Comparison of ENCODE assay signal across 22 cellular contexts in the genomic region with DNA sequence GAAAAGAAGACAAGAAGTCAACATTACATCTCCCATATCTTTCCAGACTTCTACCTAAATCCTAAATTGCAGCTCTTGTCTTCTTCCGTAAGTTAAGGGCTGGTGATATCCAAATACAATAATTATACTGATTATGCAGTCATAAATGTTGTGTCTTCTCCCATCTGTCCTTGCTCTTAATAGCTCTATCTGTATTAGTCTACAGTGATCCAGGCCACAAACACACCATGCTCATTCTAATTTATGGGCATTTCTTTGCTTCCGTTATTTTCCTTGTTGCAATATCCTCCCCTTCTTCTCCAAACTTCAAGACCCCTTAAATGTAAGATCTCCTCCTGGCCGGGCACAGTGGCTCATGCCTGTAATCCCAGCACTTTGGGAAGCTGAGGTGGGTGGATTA. TPM values are rescaled to one million over a fixed set of nuclear protein-coding genes. Genes with fewer than 3 reads are reported as not detected.
DNase-seq lines count a peak whose midpoint lies in the region; ATAC-seq and TF ChIP-seq lines count a peak whose summit lies in the region.
"Had no signal": no experiment of that assay in that cellular context is flagged by ENCODE, and none has a peak within 500 bp of the region (broad histone marks: within the 10 kb centered on the region; RNA-seq: fewer than 3 reads in every experiment).

No MANE protein-coding gene starts in this region.

- H3K9me3 Mint-ChIP-seq in activated naive CD8-positive, alpha-beta T cell treated with anti-CD3 and anti-CD28 coated beads, Interleukin-2, amount 10 ng/mL, durations not matched to agents 7 days and 5 days: no peaks in the 10 kb centered on the region
- no peaks in the 10 kb centered on the region for H3K9me3 Mint-ChIP-seq in activated naive CD8-positive, alpha-beta T cell treated with anti-CD3 and anti-CD28 coated beads for 36 hours
- H3K9me3 Mint-ChIP-seq in HFFc6: no peaks in the 10 kb centered on the region
- H3K9me3 Mint-ChIP-seq in activated T-helper 17 cell treated with anti-CD3 and anti-CD28 coated beads, Interleukin-2, amount 50 U/mL, for 72 hours: no peaks in the 10 kb centered on the region
- H3K9me3 Mint-ChIP-seq: CD14-positive monocyte; CD4-positive, alpha-beta T cell; CD8-positive, alpha-beta memory T cell had no signal

- H3K4me3 Mint-ChIP-seq in activated naive CD8-positive, alpha-beta T cell treated with anti-CD3 and anti-CD28 coated beads, Interleukin-2, amount 10 ng/mL, durations not matched to agents 7 days and 5 days: no peak overlapping the region
- no peak overlapping the region for H3K4me3 Mint-ChIP-seq in activated naive CD8-positive, alpha-beta T cell treated with anti-CD3 and anti-CD28 coated beads for 36 hours
- H3K4me3 Mint-ChIP-seq in HFFc6: no peak overlapping the region
- H3K4me3 Mint-ChIP-seq in activated T-helper 17 cell treated with anti-CD3 and anti-CD28 coated beads, Interleukin-2, amount 50 U/mL, for 72 hours: no peak overlapping the region
- H3K4me3 Mint-ChIP-seq: CD14-positive monocyte; CD4-positive, alpha-beta T cell; CD8-positive, alpha-beta memory T cell had no signal

- no peak for DNase-seq in activated naive CD8-positive, alpha-beta T cell treated with anti-CD3 and anti-CD28 coated beads, Interleukin-2, amount 10 ng/mL, durations not matched to agents 7 days and 5 days
- DNase-seq in activated naive CD8-positive, alpha-beta T cell treated with anti-CD3 and anti-CD28 coated beads for 36 hours: no peak
- DNase-seq in HFFc6 (no peak), dedifferentiated amniotic fluid mesenchymal stem cell (ENCODE audit: extremely low spot score) (no peak)
- DNase-seq in stimulated activated CD4-positive, alpha-beta T cell treated with anti-CD3 and anti-CD28 coated beads, Interleukin-2, amount 100 ng/mL, for 48 hours: no peak
- DNase-seq: 8988T; ACHN; AML-193; BE2C; CD4-positive, alpha-beta T cell; CD8-positive, alpha-beta memory T cell; DMS 273 treated with DMSO at 0.1 percent for 48 hours; DMS79; EL; GDM1; GM23248; H7; HCEC 1CT had no signal

- H3K4me1 Mint-ChIP-seq in activated naive CD8-positive, alpha-beta T cell treated with anti-CD3 and anti-CD28 coated beads, Interleukin-2, amount 10 ng/mL, durations not matched to agents 7 days and 5 days: peaks cover 18% of the 10 kb centered on the region
- H3K4me1 Mint-ChIP-seq in activated naive CD8-positive, alpha-beta T cell treated with anti-CD3 and anti-CD28 coated beads for 36 hours: peaks cover 19% of the 10 kb centered on the region
- peaks cover 29% of the 10 kb centered on the region for H3K4me1 Mint-ChIP-seq in HFFc6 (ENCODE audit: low read depth)
- peaks cover 19% of the 10 kb centered on the region for H3K4me1 Mint-ChIP-seq in activated T-helper 17 cell treated with anti-CD3 and anti-CD28 coated beads, Interleukin-2, amount 50 U/mL, for 72 hours

- H3K27ac Mint-ChIP-seq in activated naive CD8-positive, alpha-beta T cell treated with anti-CD3 and anti-CD28 coated beads, Interleukin-2, amount 10 ng/mL, durations not matched to agents 7 days and 5 days: peak overlapping the region; percentile 65
- H3K27ac Mint-ChIP-seq in activated naive CD8-positive, alpha-beta T cell treated with anti-CD3 and anti-CD28 coated beads for 36 hours: no peak overlapping the region
- H3K27ac Mint-ChIP-seq in HFFc6: peak overlapping the region; percentile 13; the same call in 1 of the 2 replicates
- peak overlapping the region; percentile 35 for H3K27ac Mint-ChIP-seq in activated T-helper 17 cell treated with anti-CD3 and anti-CD28 coated beads, Interleukin-2, amount 50 U/mL, for 72 hours
- H3K27ac Mint-ChIP-seq: CD4-positive, alpha-beta T cell had no signal

- H3K36me3 Mint-ChIP-seq in activated naive CD8-positive, alpha-beta T cell treated with anti-CD3 and anti-CD28 coated beads, Interleukin-2, amount 10 ng/mL, durations not matched to agents 7 days and 5 days: peaks cover 4% of the 10 kb centered on the region
- H3K36me3 Mint-ChIP-seq in activated naive CD8-positive, alpha-beta T cell treated with anti-CD3 and anti-CD28 coated beads for 36 hours: peaks cover 8% of the 10 kb centered on the region
- peaks cover 4% of the 10 kb centered on the region; the same call in 1 of the 2 replicates for H3K36me3 Mint-ChIP-seq in HFFc6 (ENCODE audit: low read depth)
- H3K36me3 Mint-ChIP-seq in activated T-helper 17 cell treated with anti-CD3 and anti-CD28 coated beads, Interleukin-2, amount 50 U/mL, for 72 hours (ENCODE audit: low read depth): peaks cover 43% of the 10 kb centered on the region

- H3K27me3 Mint-ChIP-seq in activated naive CD8-positive, alpha-beta T cell treated with anti-CD3 and anti-CD28 coated beads, Interleukin-2, amount 10 ng/mL, durations not matched to agents 7 days and 5 days: no peaks in the 10 kb centered on the region
- no peaks in the 10 kb centered on the region for H3K27me3 Mint-ChIP-seq in activated naive CD8-positive, alpha-beta T cell treated with anti-CD3 and anti-CD28 coated beads for 36 hours
- H3K27me3 Mint-ChIP-seq in HFFc6 (ENCODE audit: insufficient read depth): peaks cover 1% of the 10 kb centered on the region
- H3K27me3 Mint-ChIP-seq in activated T-helper 17 cell treated with anti-CD3 and anti-CD28 coated beads, Interleukin-2, amount 50 U/mL, for 72 hours: no peaks in the 10 kb centered on the region
- H3K27me3 Mint-ChIP-seq: CD4-positive, alpha-beta T cell; CD8-positive, alpha-beta memory T cell had no signal

- no peak for ATAC-seq in activated naive CD8-positive, alpha-beta T cell treated with anti-CD3 and anti-CD28 coated beads, Interleukin-2, amount 10 ng/mL, durations not matched to agents 7 days and 5 days (ENCODE audit: low read depth)
- ATAC-seq in activated T-helper 17 cell treated with anti-CD3 and anti-CD28 coated beads, Interleukin-2, amount 50 U/mL, for 72 hours (replicated peaks): no peak
- ATAC-seq: A549, GM12878 had no signal

- TF ChIP-seq CTCF in HFFc6 (IDR thresholded peaks at IDR 0.05): no peak

- POLR2A ChIA-PET in activated naive CD8-positive, alpha-beta T cell treated with anti-CD3 and anti-CD28 coated beads, Interleukin-2, amount 10 ng/mL, durations not matched to agents 7 days and 5 days (lab: Charles Lee): interaction anchor here (1.3 kb wide), 1 partner anchor 58 kb away, joined by 6 read pairs; a partner anchor contains a TSS

RNA-seq across cellular contexts. Expression of a gene that starts 3.7 kb away (rescaled TPM):
- 10 to 100 TPM; 11.9 to 15.4 TPM for total RNA-seq in activated naive CD8-positive, alpha-beta T cell treated with anti-CD3 and anti-CD28 coated beads, Interleukin-2, amount 10 ng/mL, durations not matched to agents 7 days and 5 days
- 10 to 100 TPM; 19.4 to 20.9 TPM for total RNA-seq in activated naive CD8-positive, alpha-beta T cell treated with anti-CD3 and anti-CD28 coated beads for 36 hours
- total RNA-seq in HFFc6 (2021; fragmentation: NEBNext Ultra II Directional; extraction: Animal tissue kit (Norgen Biotek cat#: 25700)): 10 to 100 TPM in 5 of 6 experiments, 1 to 10 TPM in 1; 9.8 to 14.4 (median 12.3) TPM
- total RNA-seq in activated T-helper 17 cell treated with anti-CD3 and anti-CD28 coated beads, Interleukin-2, amount 50 U/mL, for 72 hours: 1 to 10 TPM; 4.0 to 7.1 TPM

RNA-seq across cellular contexts. Expression of a gene that starts 6.2 kb away (rescaled TPM):
- 10 to 100 TPM; 93.6 to 97.8 TPM for total RNA-seq in activated naive CD8-positive, alpha-beta T cell treated with anti-CD3 and anti-CD28 coated beads, Interleukin-2, amount 10 ng/mL, durations not matched to agents 7 days and 5 days
- 10 to 100 TPM; 54.4 to 58.9 TPM for total RNA-seq in activated naive CD8-positive, alpha-beta T cell treated with anti-CD3 and anti-CD28 coated beads for 36 hours
- total RNA-seq in HFFc6 (2021; fragmentation: NEBNext Ultra II Directional; extraction: Animal tissue kit (Norgen Biotek cat#: 25700)): 10 to 100 TPM; 32.4 to 41.1 (median 38.8) TPM
- 10 to 100 TPM; 62.8 to 69.8 TPM for total RNA-seq in activated T-helper 17 cell treated with anti-CD3 and anti-CD28 coated beads, Interleukin-2, amount 50 U/mL, for 72 hours

RNA-seq across cellular contexts. Expression of a gene that starts 12.6 kb away (rescaled TPM):
- 100 to 1,000 TPM; 179 to 196 TPM for total RNA-seq in activated naive CD8-positive, alpha-beta T cell treated with anti-CD3 and anti-CD28 coated beads, Interleukin-2, amount 10 ng/mL, durations not matched to agents 7 days and 5 days
- 100 to 1,000 TPM; 194 to 201 TPM for total RNA-seq in activated naive CD8-positive, alpha-beta T cell treated with anti-CD3 and anti-CD28 coated beads for 36 hours
- 100 to 1,000 TPM; 309 to 401 (median 372) TPM for total RNA-seq in HFFc6 (2021; fragmentation: NEBNext Ultra II Directional; extraction: Animal tissue kit (Norgen Biotek cat#: 25700))
- 100 to 1,000 TPM; 128 to 243 TPM for total RNA-seq in activated T-helper 17 cell treated with anti-CD3 and anti-CD28 coated beads, Interleukin-2, amount 50 U/mL, for 72 hours

RNA-seq across cellular contexts. Expression of a gene that starts 13.2 kb away (rescaled TPM):
- 10 to 100 TPM; 76.6 to 82.2 TPM for total RNA-seq in activated naive CD8-positive, alpha-beta T cell treated with anti-CD3 and anti-CD28 coated beads, Interleukin-2, amount 10 ng/mL, durations not matched to agents 7 days and 5 days
- total RNA-seq in activated naive CD8-positive, alpha-beta T cell treated with anti-CD3 and anti-CD28 coated beads for 36 hours: 10 to 100 TPM; 44.5 to 48.4 TPM
- 10 to 100 TPM; 70.6 to 76.7 (median 73.6) TPM for total RNA-seq in HFFc6 (2021; fragmentation: NEBNext Ultra II Directional; extraction: Animal tissue kit (Norgen Biotek cat#: 25700))
- 10 to 100 TPM; 73.2 to 85.0 TPM for total RNA-seq in activated T-helper 17 cell treated with anti-CD3 and anti-CD28 coated beads, Interleukin-2, amount 50 U/mL, for 72 hours

RNA-seq across cellular contexts. Expression of a gene that starts 14.0 kb away (rescaled TPM):
- under 1 TPM; 0.43 to 0.53 TPM for total RNA-seq in activated naive CD8-positive, alpha-beta T cell treated with anti-CD3 and anti-CD28 coated beads, Interleukin-2, amount 10 ng/mL, durations not matched to agents 7 days and 5 days
- total RNA-seq in activated naive CD8-positive, alpha-beta T cell treated with anti-CD3 and anti-CD28 coated beads for 36 hours: not detected
- total RNA-seq in HFFc6 (2021; fragmentation: NEBNext Ultra II Directional; extraction: Animal tissue kit (Norgen Biotek cat#: 25700)): under 1 TPM in 2 of 6 experiments, not detected in 4; 0.16 to 0.45 TPM
- total RNA-seq in activated T-helper 17 cell treated with anti-CD3 and anti-CD28 coated beads, Interleukin-2, amount 50 U/mL, for 72 hours: under 1 TPM in 1 of 2 donors, not detected in 1; 0.82 TPM
- total RNA-seq: GM12878, GM23248, H7 had no signal
